21 cellular contexts compared by ENCODE assay signal in genomic region chr3:118803096-118803476, GRCh38.
DNase-seq lines count a peak whose midpoint lies in the region; ATAC-seq, FAIRE-seq and TF ChIP-seq lines count a peak whose summit lies in the region.
"Had no signal": no experiment of that assay in that cellular context is flagged by ENCODE, and none has a peak within 500 bp of the region (broad histone marks: within the 10 kb centered on the region; RNA-seq: fewer than 3 reads in every experiment).

No MANE protein-coding gene starts in this region.

- H3K27ac ChIP-seq in GM12878 (ENCODE audit: control insufficient read depth, insufficient read depth): no peak overlapping the region
- H3K27ac ChIP-seq: 22Rv1; BLaER1 treated with 17β-estradiol and CSF1 and Interleukin-3, amounts not matched to agents 10 nM and 100 nM had no signal

- POLR2A ChIA-PET in GM12878 (lab: Charles Lee): interaction anchor here (0.9 to 1.5 kb wide), 3 partner anchors 9 to 21 kb away, joined by 3 to 5 read pairs (median 3); no protein-coding TSS in a partner anchor

- H3K36me3 ChIP-seq in GM12878 (ENCODE audit: control insufficient read depth in 2 of 2, insufficient read depth in 2 of 2, low read length in 1 of 2) (peaks cover 0 to 5% of the 10 kb centered on the region in 2 experiments; a peak in 2 of 4 replicates), HAP-1 (replicated peaks) (no peaks in the 10 kb centered on the region)
- H3K36me3 ChIP-seq: BLaER1 treated with 17β-estradiol and CSF1 and Interleukin-3, amounts not matched to agents 10 nM and 100 nM had no signal

- H3K36me3 Mint-ChIP-seq in T-helper 17 cell (ENCODE audit: low read depth): peaks cover 4% of the 10 kb centered on the region
- H3K36me3 Mint-ChIP-seq: CD4-positive, alpha-beta memory T cell had no signal

- no peak overlapping the region for H3K27ac Mint-ChIP-seq in T-helper 17 cell
- H3K27ac Mint-ChIP-seq: CD4-positive, alpha-beta memory T cell had no signal

- no peak overlapping the region for H3K4me2 ChIP-seq in GM12878 (ENCODE audit: control insufficient read depth, insufficient read depth)
- H3K4me2 ChIP-seq: BLaER1 treated with 17β-estradiol and CSF1 and Interleukin-3, amounts not matched to agents 10 nM and 100 nM had no signal

- H3K4me1 Mint-ChIP-seq in T-helper 17 cell: peaks cover 2% of the 10 kb centered on the region
- H3K4me1 Mint-ChIP-seq: CD4-positive, alpha-beta memory T cell had no signal

- H3K27me3 Mint-ChIP-seq in T-helper 17 cell: peaks cover 15% of the 10 kb centered on the region

- H3K27me3 ChIP-seq in GM12878 (replicated peaks in 1 of 2; ENCODE audit: control insufficient read depth in 2 of 2, insufficient read depth in 2 of 2, low read length in 1 of 2) (no peaks in the 10 kb centered on the region), HAP-1 (ENCODE audit: low read depth) (no peaks in the 10 kb centered on the region)
- H3K27me3 ChIP-seq: BLaER1 treated with 17β-estradiol and CSF1 and Interleukin-3, amounts not matched to agents 10 nM and 100 nM had no signal

- ATAC-seq in GM12878 (no peak), GM18511 (IDR thresholded peaks at IDR 0.05; ENCODE audit: unreplicated experiment) (no peak), T-helper 17 cell (no peak)

- RAD21 ChIA-PET in GM12878 (lab: Charles Lee; ENCODE audit: unreplicated experiment): interaction anchor here (1.0 to 3.1 kb wide), 4 partner anchors 9 to 42 kb away, joined by 3 to 12 read pairs (median 8); no protein-coding TSS in a partner anchor

- SMC1A ChIA-PET in GM12878 (lab: Charles Lee; ENCODE audit: uncharacterized antibody, unreplicated experiment): interaction anchor here (0.7 to 18.8 kb wide), 6 partner anchors 10 to 166 kb away, joined by 3 to 394 read pairs (median 4); no protein-coding TSS in a partner anchor

- no peak overlapping the region for H3K4me3 Mint-ChIP-seq in T-helper 17 cell
- H3K4me3 Mint-ChIP-seq: CD4-positive, alpha-beta memory T cell had no signal

- no peaks in the 10 kb centered on the region; the same call in 2 of the 3 replicates for H3K9me3 ChIP-seq in GM12878 (replicated peaks; ENCODE audit: control insufficient read depth, insufficient read depth, low read length)
- no peaks in the 10 kb centered on the region for H3K9me3 ChIP-seq in HAP-1
- H3K9me3 ChIP-seq in T-helper 17 cell (ENCODE audit: control insufficient read depth, low read length, poor library complexity, severe bottlenecking): no peaks in the 10 kb centered on the region
- H3K9me3 ChIP-seq: Caco-2 had no signal

- BruUV-seq in GM12878 (replicated peaks; lab: Mats Ljungman, UMichigan): no TSS peak

- no peak for TF ChIP-seq RAD21 in GM12878 (IDR thresholded peaks at IDR 0.05; ENCODE audit: insufficient read depth, low read depth, low read length)

- intact Hi-C loops in GM12878 (cut with micrococcal nuclease; ENCODE audit: unreplicated experiment): no loop called here

- no peak for TF ChIP-seq POLR2A in GM12878 (IDR thresholded peaks at IDR 0.05; ENCODE audit: low read depth, low read length)

- peaks cover 36% of the 10 kb centered on the region for H3K79me2 ChIP-seq in GM12878 (ENCODE audit: control insufficient read depth, insufficient read depth, low read length)

- H3K4me1 ChIP-seq in GM12878 (ENCODE audit: control insufficient read depth, insufficient read depth, low read length) (no peaks in the 10 kb centered on the region; the same call in 1 of the 2 replicates), HAP-1 (no peaks in the 10 kb centered on the region)
- H3K4me1 ChIP-seq: BLaER1 treated with 17β-estradiol and CSF1 and Interleukin-3, amounts not matched to agents 10 nM and 100 nM; Caco-2 had no signal

- H3K4me3 ChIP-seq in GM12878: no peak overlapping the region
- H3K4me3 ChIP-seq in HAP-1: no peak overlapping the region
- H3K4me3 ChIP-seq: BLaER1 treated with 17β-estradiol and CSF1 and Interleukin-3, amounts not matched to agents 10 nM and 100 nM had no signal

- CTCF ChIA-PET in GM12878 (lab: Yijun Ruan, JAX): interaction anchor here (2.4 to 3.1 kb wide), 2 partner anchors 14 to 21 kb away, joined by 9 to 13 read pairs; no protein-coding TSS in a partner anchor

- no peak for FAIRE-seq in GM12878 (lab: Jason Lieb, UNC)
- FAIRE-seq: G401.6, RCC 7860 had no signal

- no peak overlapping the region for H3K9ac ChIP-seq in GM12878 (ENCODE audit: control insufficient read depth, insufficient read depth, low read length)
- H3K9ac ChIP-seq: BLaER1 treated with 17β-estradiol and CSF1 and Interleukin-3, amounts not matched to agents 10 nM and 100 nM had no signal

- TF ChIP-seq EP300 in GM12878 (IDR thresholded peaks at IDR 0.05; ENCODE audit: borderline replicate concordance in 1 of 2, control insufficient read depth in 1 of 2, low read depth in 2 of 2, low read length in 2 of 2): no peak

- H2AFZ ChIP-seq in GM12878 (ENCODE audit: control insufficient read depth, low read depth, low read length): no peak overlapping the region

- no peaks in the 10 kb centered on the region for H4K20me1 ChIP-seq in GM12878 (ENCODE audit: control insufficient read depth, insufficient read depth)
- H4K20me1 ChIP-seq: BLaER1 treated with 17β-estradiol and CSF1 and Interleukin-3, amounts not matched to agents 10 nM and 100 nM had no signal

- no peak for TF ChIP-seq CTCF in GM12878 (IDR thresholded peaks at IDR 0.05 in 2 of 3, conservative IDR thresholded peaks at IDR 0.05 in 1 of 3; ENCODE audit: control insufficient read depth in 2 of 3, extremely low read depth in 1 of 3, insufficient read depth in 1 of 3, low read depth in 3 of 3, low read length in 3 of 3)

- 48% methylated on average over 3 of the region's 3 CpGs for WGBS in GM12878 (ENCODE audit: insufficient coverage, insufficient replicate concordance, low lambda C conversion rate, missing lambda C conversion rate)

- in situ Hi-C loops in GM12878 (cut with MboI) (no loop called here), HAP-1 (cut with MboI; ENCODE audit: low sequenced_read_pairs) (loop anchor here (25.0 kb wide), 1 partner anchor 166 kb away; no protein-coding TSS in a partner anchor)

- DNase-seq in DMS 273 (lab: John Stamatoyannopoulos, UW; ENCODE audit: unreplicated experiment): peak; percentile 8
- DNase-seq in DMS 273 treated with DMSO at 0.1 percent for 48 hours (lab: John Stamatoyannopoulos, UW): no peak
- peak; percentile 13 for DNase-seq in DMS79 (lab: John Stamatoyannopoulos, UW)
- peak; percentile 70 for DNase-seq in NCI-H2196 (lab: John Stamatoyannopoulos, UW; ENCODE audit: unreplicated experiment)
- DNase-seq in GM12878 (ENCODE audit: low read depth, low spot score): no peak
- DNase-seq in HAP-1 (ENCODE audit: low spot score in 2 of 2): no peak
- DNase-seq in T-helper 17 cell: no peak
- DNase-seq: ACHN; Caco-2; CD4-positive, alpha-beta memory T cell; KBM-7; NCI-H1417; NCI-H187; NCI-H226; NCI-H510A treated with DMSO at 0.1 percent for 48 hours; NCI-H748 treated with DMSO at 0.1 percent for 48 hours had no signal

TF ChIP-seq in GM12878, 131 proteins besides CTCF, POLR2A, EP300 and RAD21:
- TF ChIP-seq ZNF592 (IDR thresholded peaks at IDR 0.05) (peak; percentile 17; the same call in 1 of the 2 replicates), NRF1 (conservative IDR thresholded peaks at IDR 0.05; ENCODE audit: low read depth, low read length) (no peak), RFX5 (IDR thresholded peaks at IDR 0.05; ENCODE audit: low read depth, low read length) (no peak), PAX8 (IDR thresholded peaks at IDR 0.05) (no peak), ATF2 (IDR thresholded peaks at IDR 0.05; ENCODE audit: low read length) (no peak)

Comparison
In these comparisons a context has a peak if more than half of its experiments do, and no peak if none do; other contexts are left out.
1. DNase-seq: peak in DMS 273 (single experiment), DMS79 (single experiment) and NCI-H2196 (single experiment); none in DMS 273 treated with DMSO at 0.1 percent for 48 hours (single experiment), GM12878 (single experiment), HAP-1 (0 of 2) and T-helper 17 cell (0 of 3).